Comparison of ENCODE assay signal across 14 cellular contexts in the genomic region with DNA sequence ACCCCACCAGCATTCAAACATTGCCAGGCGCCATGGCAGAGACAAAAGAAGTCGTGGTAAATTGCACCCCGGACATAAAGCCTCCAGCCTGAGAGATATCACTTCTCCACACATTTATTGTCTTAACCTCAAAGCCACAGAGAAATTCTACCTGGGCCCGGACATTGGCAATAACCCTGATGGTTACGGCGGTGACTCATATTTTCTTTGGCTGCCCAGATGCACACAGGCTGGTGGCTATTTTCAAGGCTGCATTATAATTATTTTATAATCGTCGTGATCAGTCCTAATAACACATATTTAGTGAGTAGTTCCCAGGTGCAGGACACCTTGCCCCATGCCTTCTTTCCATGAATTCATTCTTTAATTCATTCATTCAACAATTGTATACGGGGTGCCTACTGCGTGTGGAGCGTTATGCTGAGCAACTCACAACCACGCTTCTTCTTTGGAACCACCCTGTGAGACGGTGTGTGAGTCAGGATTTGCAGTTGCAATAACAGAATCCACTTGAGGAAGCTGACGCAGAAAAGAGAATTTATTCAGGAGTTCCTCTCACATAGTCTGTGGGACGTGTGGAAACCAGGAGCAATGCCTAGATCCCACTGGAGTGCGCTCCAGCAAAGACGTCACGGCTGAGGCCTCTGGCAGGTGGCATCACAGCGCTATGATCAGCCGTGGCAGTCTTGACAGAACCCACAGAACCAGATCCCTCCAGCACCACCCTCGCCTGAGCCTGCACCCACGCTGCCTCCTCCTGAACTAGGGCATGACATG.
DNase-seq lines count a peak whose midpoint lies in the region; ATAC-seq and TF ChIP-seq lines count a peak whose summit lies in the region.
"Had no signal": no experiment of that assay in that cellular context is flagged by ENCODE, and none has a peak within 500 bp of the region (broad histone marks: within the 10 kb centered on the region; RNA-seq: fewer than 3 reads in every experiment).

No MANE protein-coding gene starts in this region.

- H3K4me3 Mint-ChIP-seq in GM23338: no peak overlapping the region
- H3K4me3 Mint-ChIP-seq: activated CD4-positive, alpha-beta T cell treated with anti-CD3 and anti-CD28 coated beads for 36 hours; activated T-helper 1 cell treated with anti-CD3 and anti-CD28 coated beads, Interleukin-12 subunit alpha, Interleukin-12 subunit beta, Interleukin-2, Interleukin-4 antibody, amounts not matched to agents 30 ng/mL and 10 ng/mL and 1 ng/mL, durations not matched to agents 14 hours and 24 hours and 36 hours; natural killer cell had no signal

- H3K27me3 ChIP-seq in body of pancreas (peaks cover 0 to 13% of the 10 kb centered on the region in 2 donors), left ventricle myocardium inferior (ENCODE audit: low read depth) (peaks cover 74% of the 10 kb centered on the region), GM23338 (ENCODE audit: insufficient read depth) (no peaks in the 10 kb centered on the region)

- H3K9me2 ChIP-seq in GM23338 (ENCODE audit: insufficient read depth): peaks cover 13% of the 10 kb centered on the region; the same call in 1 of the 2 replicates

- no peaks in the 10 kb centered on the region for H3F3A ChIP-seq in GM23338 (replicated peaks; ENCODE audit: low read depth)

- H3K4me1 ChIP-seq in body of pancreas (peaks cover 3% of the 10 kb centered on the region), left ventricle myocardium inferior (peaks cover 4% of the 10 kb centered on the region), GM23338 (ENCODE audit: insufficient read depth) (peaks cover 19% of the 10 kb centered on the region)
- H3K4me1 ChIP-seq: uterus had no signal

- peak; percentile 93 for DNase-seq in A172 (ENCODE audit: low spot score)
- DNase-seq in HS-27A (ENCODE audit: low read depth): peak; percentile 74
- peak; percentile 93 for DNase-seq in astrocyte of the cerebellum (ENCODE audit: low read depth)
- DNase-seq in head of caudate nucleus: peak; percentile 36 to 94 (median 78)
- DNase-seq in body of pancreas: no peak
- no peak for DNase-seq in left ventricle myocardium inferior
- no peak for DNase-seq in midbrain (lab: John Stamatoyannopoulos, UW)
- DNase-seq in GM23338 (ENCODE audit: low spot score): no peak
- DNase-seq: activated CD4-positive, alpha-beta T cell treated with anti-CD3 and anti-CD28 coated beads for 36 hours; central memory CD4-positive, alpha-beta T cell; natural killer cell; NCI-H146; uterus had no signal

- H4K20me1 ChIP-seq in GM23338 (replicated peaks; ENCODE audit: insufficient read depth): no peaks in the 10 kb centered on the region

- no peaks in the 10 kb centered on the region for H3K36me3 ChIP-seq in body of pancreas (replicated peaks in 1 of 2; ENCODE audit: insufficient read depth in 1 of 2, low read depth in 2 of 2)
- H3K36me3 ChIP-seq in left ventricle myocardium inferior: no peaks in the 10 kb centered on the region
- no peaks in the 10 kb centered on the region for H3K36me3 ChIP-seq in GM23338 (ENCODE audit: insufficient read depth)
- H3K36me3 ChIP-seq: uterus had no signal

- intact Hi-C loops in head of caudate nucleus (cut with DNase I): no loop called here
- intact Hi-C loops in body of pancreas (cut with DNase I): no loop called here
- intact Hi-C loops in left ventricle myocardium inferior (cut with micrococcal nuclease): no loop called here

- peaks cover 30% of the 10 kb centered on the region for H3K4me1 Mint-ChIP-seq in GM23338
- H3K4me1 Mint-ChIP-seq: activated CD4-positive, alpha-beta T cell treated with anti-CD3 and anti-CD28 coated beads for 36 hours; natural killer cell had no signal

- 66 to 73% methylated on average over 18 to 22 of the region's 22 CpGs for WGBS in body of pancreas, 2 donors

- no peak for TF ChIP-seq POLR2A in body of pancreas (IDR thresholded peaks at IDR 0.05)

- H3K27ac ChIP-seq in body of pancreas: no peak overlapping the region
- no peak overlapping the region for H3K27ac ChIP-seq in left ventricle myocardium inferior (replicated peaks)
- H3K27ac ChIP-seq in GM23338 (ENCODE audit: low read depth): no peak overlapping the region
- H3K27ac ChIP-seq: uterus had no signal

- no peak for ATAC-seq in body of pancreas
- ATAC-seq in GM23338: no peak
- ATAC-seq: activated CD4-positive, alpha-beta T cell treated with anti-CD3 and anti-CD28 coated beads for 36 hours; natural killer cell had no signal

- H3K9me3 Mint-ChIP-seq in GM23338: no peaks in the 10 kb centered on the region
- H3K9me3 Mint-ChIP-seq: activated T-helper 1 cell treated with anti-CD3 and anti-CD28 coated beads, Interleukin-12 subunit alpha, Interleukin-12 subunit beta, Interleukin-2, Interleukin-4 antibody, amounts not matched to agents 30 ng/mL and 10 ng/mL and 1 ng/mL, durations not matched to agents 14 hours and 24 hours and 36 hours; natural killer cell had no signal

- H3K27ac Mint-ChIP-seq in GM23338: no peak overlapping the region
- H3K27ac Mint-ChIP-seq: activated CD4-positive, alpha-beta T cell treated with anti-CD3 and anti-CD28 coated beads for 36 hours; activated T-helper 1 cell treated with anti-CD3 and anti-CD28 coated beads, Interleukin-12 subunit alpha, Interleukin-12 subunit beta, Interleukin-2, Interleukin-4 antibody, amounts not matched to agents 30 ng/mL and 10 ng/mL and 1 ng/mL, durations not matched to agents 14 hours and 24 hours and 36 hours; natural killer cell had no signal

- H3K27me3 Mint-ChIP-seq in GM23338 (ENCODE audit: insufficient read depth, low read depth, poor library complexity): peaks cover 13% of the 10 kb centered on the region

- H3K36me3 Mint-ChIP-seq in GM23338 (ENCODE audit: low read depth): no peaks in the 10 kb centered on the region
- H3K36me3 Mint-ChIP-seq: natural killer cell had no signal

- H3K9me3 ChIP-seq in body of pancreas: no peaks in the 10 kb centered on the region
- H3K9me3 ChIP-seq in left ventricle myocardium inferior (replicated peaks): no peaks in the 10 kb centered on the region
- H3K9me3 ChIP-seq: uterus had no signal

- no peak overlapping the region for H3K4me2 ChIP-seq in GM23338

- no peak overlapping the region for H2AFZ ChIP-seq in GM23338

- no peak for TF ChIP-seq CTCF in astrocyte of the cerebellum (IDR thresholded peaks at IDR 0.05; ENCODE audit: low read depth, low read length, missing control alignments)
- TF ChIP-seq CTCF in body of pancreas (IDR thresholded peaks at IDR 0.05): no peak
- no peak for TF ChIP-seq CTCF in left ventricle myocardium inferior (IDR thresholded peaks at IDR 0.05; ENCODE audit: borderline replicate concordance)
- TF ChIP-seq CTCF in GM23338 (conservative IDR thresholded peaks at IDR 0.05; ENCODE audit: low read depth in 2 of 2): no peak

- no peak overlapping the region for H3K4me3 ChIP-seq in astrocyte of the cerebellum (ENCODE audit: low read depth, low read length)
- H3K4me3 ChIP-seq in body of pancreas: no peak overlapping the region
- no peak overlapping the region for H3K4me3 ChIP-seq in left ventricle myocardium inferior
- H3K4me3 ChIP-seq in GM23338: no peak overlapping the region
- H3K4me3 ChIP-seq: uterus had no signal

- in situ Hi-C loops in astrocyte of the cerebellum (cut with HindIII; ENCODE audit: low sequenced_read_pairs): no loop called here

- no peaks in the 10 kb centered on the region for H3K79me2 ChIP-seq in GM23338 (replicated peaks; ENCODE audit: insufficient read depth)

TF ChIP-seq in GM23338, 12 proteins besides CTCF, POLR2A, EP300 and RAD21:
- TF ChIP-seq ZNF331 (CRISPR knock-in tag; IDR thresholded peaks at IDR 0.05; ENCODE audit: low read depth) (no peak), EZH2phosphoT487 (IDR thresholded peaks at IDR 0.05; ENCODE audit: unreplicated experiment) (no peak)

Comparison
In these comparisons a context has a peak if more than half of its experiments do, and no peak if none do; other contexts are left out.
1. DNase-seq: peak in A172 (single experiment), HS-27A (single experiment), astrocyte of the cerebellum (single experiment) and head of caudate nucleus (42 of 42); none in body of pancreas (0 of 4), left ventricle myocardium inferior (single experiment), midbrain (single experiment) and GM23338 (single experiment).